In genomic region chr5:143405747-143406098, GRCh38 we compare ENCODE assay signal across 8 cellular contexts. TPM values are rescaled to one million over a fixed set of nuclear protein-coding genes. Genes with fewer than 3 reads are reported as not detected.
DNase-seq lines count a peak whose midpoint lies in the region; ATAC-seq, FAIRE-seq and TF ChIP-seq lines count a peak whose summit lies in the region.

No MANE protein-coding gene starts in this region.

- peaks cover 9% of the 10 kb centered on the region for H3K36me3 Mint-ChIP-seq in activated T-cell treated with anti-CD3 and anti-CD28 coated beads, Interleukin-2, amount 50 U/mL, for 4 hours (ENCODE audit: insufficient read depth)
- H3K36me3 Mint-ChIP-seq in type B pancreatic cell = peaks cover 10% of the 10 kb centered on the region

- peaks cover 30% of the 10 kb centered on the region for H3K4me1 Mint-ChIP-seq in activated T-cell treated with anti-CD3 and anti-CD28 coated beads, Interleukin-2, amount 50 U/mL, for 4 hours (ENCODE audit: low read depth)
- peaks cover 13% of the 10 kb centered on the region for H3K4me1 Mint-ChIP-seq in type B pancreatic cell (ENCODE audit: unreplicated experiment)

- 1% methylated on average over 4 of the region's 4 CpGs for WGBS in GM12878 (ENCODE audit: insufficient coverage, insufficient replicate concordance, low lambda C conversion rate, missing lambda C conversion rate)

- BruUV-seq in GM12878 (replicated peaks; lab: Mats Ljungman, UMichigan) = no TSS peak

- H3K27ac Mint-ChIP-seq in type B pancreatic cell = peak overlapping the region; percentile 99

- H3K4me1 ChIP-seq in GM12878 (ENCODE audit: control insufficient read depth, insufficient read depth, low read length) (no peaks in the 10 kb centered on the region), lower lobe of right lung (peaks cover 10% of the 10 kb centered on the region)

- peak overlapping the region; percentile 91 for H3K4me3 Mint-ChIP-seq in activated T-cell treated with anti-CD3 and anti-CD28 coated beads, Interleukin-2, amount 50 U/mL, for 4 hours
- peak overlapping the region; percentile 99 for H3K4me3 Mint-ChIP-seq in type B pancreatic cell

- peak overlapping the region; percentile 64 for H3K4me2 ChIP-seq in GM12878 (ENCODE audit: control insufficient read depth, insufficient read depth)

- H3K27me3 ChIP-seq in GM12878 (replicated peaks in 1 of 2; ENCODE audit: control insufficient read depth in 2 of 2, insufficient read depth in 2 of 2, low read length in 1 of 2) (no peaks in the 10 kb centered on the region), lower lobe of right lung (ENCODE audit: low read depth) (no peaks in the 10 kb centered on the region)

- TF ChIP-seq CTCF in GM12878 (IDR thresholded peaks at IDR 0.05 in 2 of 3, conservative IDR thresholded peaks at IDR 0.05 in 1 of 3; ENCODE audit: control insufficient read depth in 2 of 3, extremely low read depth in 1 of 3, insufficient read depth in 1 of 3, low read depth in 3 of 3, low read length in 3 of 3) (no peak), lower lobe of right lung (IDR thresholded peaks at IDR 0.05) (no peak), type B pancreatic cell (conservative IDR thresholded peaks at IDR 0.05) (no peak)

- H3K4me3 ChIP-seq in GM12878 = peak overlapping the region; percentile 79
- H3K4me3 ChIP-seq in lower lobe of right lung = peak overlapping the region; percentile 92

- H3K36me3 ChIP-seq in GM12878 (ENCODE audit: control insufficient read depth in 2 of 2, insufficient read depth in 2 of 2, low read length in 1 of 2) = no peaks in the 10 kb centered on the region; a peak in 1 of 4 replicates
- no peaks in the 10 kb centered on the region for H3K36me3 ChIP-seq in lower lobe of right lung

- FAIRE-seq in GM12878 (lab: Jason Lieb, UNC) = peak; percentile 52

- H3K9me3 ChIP-seq in GM12878 (replicated peaks; ENCODE audit: control insufficient read depth, insufficient read depth, low read length) (no peaks in the 10 kb centered on the region; the same call in none of the 3 replicates), lower lobe of right lung (no peaks in the 10 kb centered on the region)

- POLR2A ChIA-PET in GM12878 (lab: Charles Lee) = interaction anchor here (0.9 to 3.0 kb wide), 3 partner anchors 9 to 403 kb away, joined by 4 to 28 read pairs (median 17); no protein-coding TSS in a partner anchor

- SMC1A ChIA-PET in GM12878 (lab: Charles Lee; ENCODE audit: uncharacterized antibody, unreplicated experiment) = interaction anchor here (1.2 to 3.0 kb wide), 8 partner anchors 9 to 422 kb away, joined by 5 to 20 read pairs (median 8); no protein-coding TSS in a partner anchor

- no peak for TF ChIP-seq EP300 in GM12878 (IDR thresholded peaks at IDR 0.05; ENCODE audit: borderline replicate concordance in 1 of 2, control insufficient read depth in 1 of 2, low read depth in 2 of 2, low read length in 2 of 2)

- H3K27ac ChIP-seq in GM12878 (ENCODE audit: control insufficient read depth, insufficient read depth) (peak overlapping the region; percentile 99), lower lobe of right lung (peak overlapping the region; percentile 100)

- no peaks in the 10 kb centered on the region for H4K20me1 ChIP-seq in GM12878 (ENCODE audit: control insufficient read depth, insufficient read depth)

- in situ Hi-C loops in GM12878 (cut with MboI) = loop anchor here (5.0 to 10.0 kb wide), 2 partner anchors 381 to 422 kb away; no protein-coding TSS in a partner anchor

- DNase-seq in activated T-cell treated with anti-CD3 and anti-CD28 coated beads, Interleukin-2, amount 50 U/mL, for 4 hours = no peak
- no peak for DNase-seq in activated T-cell treated with anti-CD3 and anti-CD28 coated beads, Interleukin-2, amount 50 U/mL, for 48 hours
- no peak for DNase-seq in GM12878 (ENCODE audit: low read depth, low spot score)
- no peak for DNase-seq in lower lobe of right lung
- no peak for DNase-seq in type B pancreatic cell (ENCODE audit: extremely low spot score, unreplicated experiment)
- no peak for DNase-seq in putamen (ENCODE audit: low spot score)
- no peak for DNase-seq in AG20443 (ENCODE audit: low spot score)
- no peak for DNase-seq in DMS114 treated with DMSO at 0.1 percent for 48 hours (lab: John Stamatoyannopoulos, UW; ENCODE audit: unreplicated experiment)

- no peak for TF ChIP-seq POLR2A in GM12878 (IDR thresholded peaks at IDR 0.05; ENCODE audit: low read depth, low read length)

- H3K9ac ChIP-seq in GM12878 (ENCODE audit: control insufficient read depth, insufficient read depth, low read length) = peak overlapping the region; percentile 99

- no peak for ATAC-seq in activated T-cell treated with anti-CD3 and anti-CD28 coated beads, Interleukin-2, amount 50 U/mL, for 4 hours
- ATAC-seq in GM12878 (no peak), lower lobe of right lung (no peak)

- TF ChIP-seq RAD21 in GM12878 (IDR thresholded peaks at IDR 0.05; ENCODE audit: insufficient read depth, low read depth, low read length) = 0 out of 2 replicates have a peak, but pooled peaks have one; percentile 4

- peaks cover 49% of the 10 kb centered on the region for H3K79me2 ChIP-seq in GM12878 (ENCODE audit: control insufficient read depth, insufficient read depth, low read length)

- no peaks in the 10 kb centered on the region for H3K9me3 Mint-ChIP-seq in activated T-cell treated with anti-CD3 and anti-CD28 coated beads, Interleukin-2, amount 50 U/mL, for 4 hours
- H3K9me3 Mint-ChIP-seq in type B pancreatic cell = peaks cover 6% of the 10 kb centered on the region

- no peaks in the 10 kb centered on the region for H3K27me3 Mint-ChIP-seq in activated T-cell treated with anti-CD3 and anti-CD28 coated beads, Interleukin-2, amount 50 U/mL, for 4 hours (ENCODE audit: low read depth)
- peaks cover 17% of the 10 kb centered on the region for H3K27me3 Mint-ChIP-seq in type B pancreatic cell

- intact Hi-C loops in GM12878 (cut with micrococcal nuclease; ENCODE audit: unreplicated experiment) = loop anchor here (2.0 to 10.0 kb wide), 2 partner anchors 189 to 199 kb away; no protein-coding TSS in a partner anchor
- intact Hi-C loops in lower lobe of right lung (cut with DNase I) = no loop called here

- CTCF ChIA-PET in GM12878 (lab: Yijun Ruan, JAX) = interaction anchor here (2.2 kb wide), 1 partner anchor 420 kb away, joined by 24 read pairs; no protein-coding TSS in a partner anchor

- peak overlapping the region; percentile 100 for H2AFZ ChIP-seq in GM12878 (ENCODE audit: control insufficient read depth, low read depth, low read length)

- RAD21 ChIA-PET in GM12878 (lab: Charles Lee; ENCODE audit: unreplicated experiment) = interaction anchor here (1.0 to 3.0 kb wide), 14 partner anchors 8 to 420 kb away, joined by 3 to 78 read pairs (median 15); no protein-coding TSS in a partner anchor

TF ChIP-seq in GM12878, 131 proteins besides CTCF, POLR2A, EP300 and RAD21:
- no peak for TF ChIP-seq ELK1 (IDR thresholded peaks at IDR 0.05; ENCODE audit: low read depth, low read length)
- TF ChIP-seq MTA3 (IDR thresholded peaks at IDR 0.05; ENCODE audit: borderline replicate concordance, low read length) = 0 out of 2 replicates have a peak, but pooled peaks have one; percentile 17

RNA-seq across cellular contexts. Expression of gene NR3C1, which starts 2.2 kb away (rescaled TPM):
- total RNA-seq in activated T-cell treated with anti-CD3 and anti-CD28 coated beads, Interleukin-2, amount 50 U/mL, for 4 hours = 10 to 100 TPM; 40.2 to 53.3 (median 43.1) TPM
- 658 and 663 TPM in 2 replicates for total RNA-seq in GM12878 (2013; cell fraction: nucleolus; rRNA removed)
- 79.9 and 108 TPM in 2 replicates for total RNA-seq in GM12878 (2014; rRNA removed)
- 104 and 114 TPM in 2 replicates for total RNA-seq in GM12878 (2014; rRNA removed; fragmentation: Illumina TruSeq; extraction: Trizol)
- total RNA-seq in GM12878 (2021) = 124 and 134 TPM in 2 replicates
- 38.5 TPM for polyA plus RNA-seq in GM12878 (2011; ENCODE audit: low read depth)
- polyA plus RNA-seq in GM12878 (2011; rRNA removed) = 141 and 181 TPM in 2 replicates
- 63.4 and 85.5 TPM in 2 replicates for polyA plus RNA-seq in GM12878 (2011; cell fraction: cytosol; rRNA removed)
- 55.0 and 75.3 TPM in 2 replicates for polyA plus RNA-seq in GM12878 (2011; cell fraction: nucleus; rRNA removed)
- 41.4 and 59.0 TPM in 2 replicates for polyA plus RNA-seq in GM12878 (2012)
- polyA plus RNA-seq in GM12878 (2014; fragmentation: Illumina TruSeq; extraction: Trizol) = 83.7 and 104 TPM in 2 replicates
- polyA plus RNA-seq in GM12878 (2014; fragmentation: Nextera tagmentation; extraction: Ambion mirVana) = 100 to 1,000 TPM in 1 of 2 experiments, 10 to 100 TPM in 1; 89.0 to 119 TPM
- polyA plus RNA-seq in GM12878 (2014; rRNA removed) = 37.2 and 49.7 TPM in 2 replicates
- 100 to 1,000 TPM; 114 to 123 TPM for polyA plus RNA-seq in GM12878 (2016; fragmentation: Nextera tagmentation; extraction: Ambion mirVana)
- 252 and 261 TPM in 2 replicates for polyA minus RNA-seq in GM12878 (2011; rRNA and poly(A)+ RNA removed)
- 80.9 and 85.6 TPM in 2 replicates for polyA minus RNA-seq in GM12878 (2011; cell fraction: cytosol; rRNA and poly(A)+ RNA removed)
- polyA minus RNA-seq in GM12878 (2011; cell fraction: nucleus; rRNA and poly(A)+ RNA removed) = 189 and 197 TPM in 2 replicates
- total RNA-seq in lower lobe of right lung = 110 TPM
- total RNA-seq in type B pancreatic cell (ENCODE audit: low replicate concordance) = 43.0 and 94.0 TPM in 2 replicates
